ENCODE assay signal across 8 cellular contexts in the genomic region with DNA sequence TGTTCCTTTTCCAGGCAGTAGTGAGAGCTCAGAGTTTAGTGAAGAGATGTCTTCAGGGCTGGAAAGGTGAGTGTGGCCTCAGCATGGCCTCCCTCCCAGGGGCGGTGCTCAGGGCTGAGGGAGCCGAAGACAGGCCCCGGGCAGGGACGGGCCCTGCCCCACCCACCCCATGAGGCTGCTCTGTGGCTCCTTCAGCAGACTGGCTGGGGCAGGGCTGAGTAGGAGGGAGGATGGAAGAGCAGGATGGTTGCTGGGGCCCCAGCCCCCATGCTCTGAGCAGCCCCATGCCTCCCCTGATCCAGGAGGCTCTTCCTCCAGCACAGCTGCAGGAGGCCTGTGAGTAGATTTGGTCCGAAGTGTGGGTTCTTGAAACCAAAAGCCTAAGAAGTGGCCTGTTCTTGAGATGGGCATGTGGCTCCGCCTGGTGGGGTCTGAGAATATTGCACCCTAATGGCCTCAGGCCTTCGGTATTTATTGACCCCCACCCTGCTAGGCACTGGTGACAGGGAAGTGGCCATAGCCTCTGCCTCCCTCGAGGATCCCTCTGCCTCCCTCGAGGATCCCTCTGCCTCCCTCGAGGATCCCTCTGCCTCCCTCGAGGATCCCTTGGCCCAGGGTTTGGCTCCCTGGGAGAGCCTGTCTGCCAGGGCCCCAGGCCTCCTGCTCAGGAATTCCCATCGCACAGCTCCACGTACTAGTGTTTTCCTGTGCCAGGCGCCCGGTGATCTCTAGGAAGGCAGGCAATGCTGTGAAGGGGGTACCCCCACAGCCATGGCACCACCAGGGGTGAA.
A peak's percentile ranks its signal among the peaks of the same experiment; 100 is the strongest.
DNase-seq lines count a peak whose midpoint lies in the region; ATAC-seq and TF ChIP-seq lines count a peak whose summit lies in the region.

No MANE protein-coding gene starts in this region.

- DNase-seq in GM03348 (ENCODE audit: low spot score) (peak; percentile 86), KBM-7 (peak; percentile 84), SK-MEL-5 (ENCODE audit: low read depth, low spot score) (peak; percentile 73), glomerular visceral epithelial cell (ENCODE audit: extremely low spot score) (peak; percentile 79), trophoblast cell (peak; percentile 72 to 90), tibial artery (peak; percentile 83 to 89)
- DNase-seq in activated naive CD4-positive, alpha-beta T cell (lab: John Stamatoyannopoulos, UW), result peak; percentile 51 to 67 (median 66)

- in situ Hi-C loops in KBM-7 (cut with MboI; ENCODE audit: low pct_unique_long_range_greater_than_20kb, low sequenced_read_pairs), result loop anchor here (10.0 kb wide), 1 partner anchor 234 kb away; no protein-coding TSS in a partner anchor
- in situ Hi-C loops in SK-MEL-5 (cut with HindIII; ENCODE audit: low pct_unique_long_range_greater_than_20kb, low sequenced_read_pairs), result no loop called here

- intact Hi-C loops in tibial artery (cut with DNase I; ENCODE audit: low total_unique reads), result loop anchor here (2.0 kb wide), 1 partner anchor 258 kb away; no protein-coding TSS in a partner anchor

- H3K79me2 ChIP-seq in trophoblast cell (ENCODE audit: control insufficient read depth, insufficient read depth, low read length, poor library complexity), result no peaks in the 10 kb centered on the region

- H3K4me1 ChIP-seq in trophoblast cell (ENCODE audit: control insufficient read depth in 1 of 2, insufficient read depth in 2 of 2, low read length in 2 of 2) (no peaks in the 10 kb centered on the region), tibial artery (peaks cover 0 to 30% (median 19%) of the 10 kb centered on the region in 4 donors)

- no peak overlapping the region for H4K91ac ChIP-seq in trophoblast cell (ENCODE audit: low read depth, low read length)

- H3K27me3 ChIP-seq in trophoblast cell (ENCODE audit: insufficient read depth, low read length), result no peaks in the 10 kb centered on the region
- H3K27me3 ChIP-seq in tibial artery, result no peaks in the 10 kb centered on the region

- H3K4me3 ChIP-seq in trophoblast cell (ENCODE audit: low read depth, low read length) (no peak overlapping the region), tibial artery (no peak overlapping the region)

- H3K23ac ChIP-seq in trophoblast cell (ENCODE audit: low read length), result no peak overlapping the region

- TF ChIP-seq CTCF in tibial artery (IDR thresholded peaks at IDR 0.05), result peak; percentile 88 to 98

- WGBS in trophoblast cell (ENCODE audit: extremely low coverage, insufficient coverage, insufficient read length), result no CpG with 5 or more reads among the region's 15 CpGs

- H3K79me1 ChIP-seq in trophoblast cell (ENCODE audit: low read length), result no peaks in the 10 kb centered on the region

- H3K4me2 ChIP-seq in trophoblast cell (ENCODE audit: low read length), result no peak overlapping the region

- H3K18ac ChIP-seq in trophoblast cell (ENCODE audit: low read length), result no peak overlapping the region

- H3K4ac ChIP-seq in trophoblast cell (ENCODE audit: low read depth, low read length), result no peak overlapping the region

- H4K8ac ChIP-seq in trophoblast cell (ENCODE audit: low read depth, low read length), result no peak overlapping the region

- no peak overlapping the region for H2AFZ ChIP-seq in trophoblast cell (ENCODE audit: insufficient read depth, low read length, poor library complexity)

- no peak overlapping the region for H3K14ac ChIP-seq in trophoblast cell (ENCODE audit: low read length)

- no peak overlapping the region for H3K9ac ChIP-seq in trophoblast cell (ENCODE audit: low read length)

- no peak overlapping the region for H2BK12ac ChIP-seq in trophoblast cell (ENCODE audit: low read length)

- H3K9me3 ChIP-seq in trophoblast cell (ENCODE audit: insufficient read depth, low read depth, low read length), result no peaks in the 10 kb centered on the region
- H3K9me3 ChIP-seq in tibial artery, result no peaks in the 10 kb centered on the region

- H2AK5ac ChIP-seq in trophoblast cell (ENCODE audit: low read length), result no peak overlapping the region

- no peaks in the 10 kb centered on the region for H3K36me3 ChIP-seq in trophoblast cell (ENCODE audit: control insufficient read depth in 1 of 2, insufficient read depth in 2 of 2, low read length in 2 of 2)
- H3K36me3 ChIP-seq in tibial artery, result peaks cover 0 to 4% (median 0%) of the 10 kb centered on the region in 3 donors

- H3K27ac ChIP-seq in trophoblast cell (ENCODE audit: low read depth, low read length) (no peak overlapping the region), tibial artery (peak overlapping the region; percentile 1 to 8)

- H2BK120ac ChIP-seq in trophoblast cell (ENCODE audit: insufficient read depth, low read length, poor library complexity), result no peak overlapping the region

- no peak for ATAC-seq in HG03097 (IDR thresholded peaks at IDR 0.05; ENCODE audit: low FRiP score, unreplicated experiment)

- no peak overlapping the region for H2BK5ac ChIP-seq in trophoblast cell (ENCODE audit: low read depth, low read length, poor library complexity)

- H4K12ac ChIP-seq in trophoblast cell (ENCODE audit: low read depth, low read length), result no peak overlapping the region
